ENCODE assay signal across 8 cellular contexts in genomic region chr6:13573255-13573654, GRCh38. TPM values are rescaled to one million over a fixed set of nuclear protein-coding genes. Genes with fewer than 3 reads are reported as not detected.
DNase-seq lines count a peak whose midpoint lies in the region; ATAC-seq, FAIRE-seq and TF ChIP-seq lines count a peak whose summit lies in the region.

No MANE protein-coding gene starts in this region.

- no peak overlapping the region for H2BK15ac ChIP-seq in H1 (ENCODE audit: low read length)
- no peak overlapping the region for H2BK15ac ChIP-seq in neuronal stem cell (ENCODE audit: low read length)

- H3K56ac ChIP-seq in H1 (replicated peaks; ENCODE audit: insufficient read length, low read depth, low read length), result no peak overlapping the region

- H3K27me3 ChIP-seq in NT2/D1 (ENCODE audit: insufficient read depth, insufficient read length) (no peaks in the 10 kb centered on the region), H1 (replicated peaks in 1 of 4; ENCODE audit: control insufficient read depth in 3 of 4, extremely low read depth in 1 of 4, insufficient read depth in 3 of 4, low read length in 3 of 4) (no peaks in the 10 kb centered on the region), neuronal stem cell (ENCODE audit: control insufficient read depth in 3 of 3, insufficient read depth in 3 of 3, low read depth in 1 of 3, low read length in 3 of 3) (peaks cover 0 to 8% (median 0%) of the 10 kb centered on the region in 3 experiments)

- H3K4me2 ChIP-seq in H1 (ENCODE audit: insufficient read depth in 1 of 2, low read depth in 2 of 2, low read length in 2 of 2) (peak overlapping the region; percentile 71 to 83), neuronal stem cell (ENCODE audit: insufficient read depth, low read length, poor library complexity, severe bottlenecking) (peak overlapping the region; percentile 56)

- no peak overlapping the region for H4K5ac ChIP-seq in H1 (ENCODE audit: insufficient read length, low read depth, low read length)

- FAIRE-seq in H1 (lab: Jason Lieb, UNC), result no peak

- no peak overlapping the region for H2BK5ac ChIP-seq in H1 (ENCODE audit: low read depth, low read length)
- H2BK5ac ChIP-seq in neuronal stem cell (ENCODE audit: low read length), result no peak overlapping the region

- H4K20me1 ChIP-seq in H1 (replicated peaks in 1 of 2; ENCODE audit: control insufficient read depth in 1 of 2, insufficient read depth in 2 of 2, low read length in 2 of 2), result no peaks in the 10 kb centered on the region

- POLR2A ChIA-PET in H1 (lab: Charles Lee; ENCODE audit: partially characterized antibody), result interaction anchor here (1.3 to 5.1 kb wide), 5 partner anchors 11 to 244 kb away, joined by 3 to 29 read pairs (median 7); partner anchors contain the start of genes GFOD1 and TBC1D7

- no peak for DNase-seq in NT2/D1 (ENCODE audit: low read depth, low spot score)
- no peak for DNase-seq in H1 (ENCODE audit: low read depth in 1 of 2, low spot score in 2 of 2)
- DNase-seq in neuronal stem cell (ENCODE audit: low spot score), result no peak

- peaks cover 0 to 23% of the 10 kb centered on the region in 2 experiments; a peak in 2 of 4 replicates for H3K79me2 ChIP-seq in H1 (ENCODE audit: control insufficient read depth in 1 of 2, insufficient read depth in 2 of 2, low read length in 2 of 2)

- H2BK20ac ChIP-seq in H1 (ENCODE audit: low read length), result no peak overlapping the region

- H4K91ac ChIP-seq in H1 (replicated peaks; ENCODE audit: insufficient read length, low read length), result no peak overlapping the region
- no peak overlapping the region for H4K91ac ChIP-seq in neuronal stem cell (ENCODE audit: low read depth, low read length, poor library complexity)

- TF ChIP-seq CTCF in C4-2B (conservative IDR thresholded peaks at IDR 0.05) (no peak), H1 (IDR thresholded peaks at IDR 0.05; ENCODE audit: control extremely low read depth in 1 of 3, insufficient read depth in 1 of 3, low read depth in 1 of 3, low read length in 3 of 3) (no peak)

- H2BK120ac ChIP-seq in H1 (replicated peaks; ENCODE audit: low read depth, low read length) (no peak overlapping the region), neuronal stem cell (ENCODE audit: low read depth, low read length) (no peak overlapping the region)

- no peak for TF ChIP-seq EP300 in H1 (IDR thresholded peaks at IDR 0.05; ENCODE audit: borderline replicate concordance in 1 of 2, low read depth in 2 of 2, low read length in 2 of 2)

- CTCF ChIA-PET in H1 (lab: Charles Lee; ENCODE audit: partially characterized antibody), result interaction anchor here (0.9 to 3.9 kb wide), 12 partner anchors 11 to 225 kb away, joined by 3 to 24 read pairs (median 3); no protein-coding TSS in a partner anchor

- peak overlapping the region; percentile 94 for H3K27ac ChIP-seq in C4-2B
- peak overlapping the region; percentile 71 for H3K27ac ChIP-seq in H1 (ENCODE audit: low read depth, low read length)
- H3K27ac ChIP-seq in neuronal stem cell (replicated peaks; ENCODE audit: low read length), result peak overlapping the region; percentile 96

- H3K9ac ChIP-seq in NT2/D1 (ENCODE audit: insufficient read length, low read depth), result peak overlapping the region; percentile 82
- H3K9ac ChIP-seq in H1 (replicated peaks in 1 of 4; ENCODE audit: extremely low read depth in 1 of 4, low read depth in 3 of 4, low read length in 3 of 4), result peak overlapping the region in 3 of 4 experiments; percentile 60 to 77 (median 76); a peak in 5 of 7 replicates
- H3K9ac ChIP-seq in neuronal stem cell (ENCODE audit: low read depth, low read length, poor library complexity), result no peak overlapping the region

- no peak for TF ChIP-seq RAD21 in H1 (IDR thresholded peaks at IDR 0.05 in 1 of 2, conservative IDR thresholded peaks at IDR 0.05 in 1 of 2; ENCODE audit: low read depth in 2 of 2, low read length in 2 of 2)

- 73% methylated on average over 7 of the region's 7 CpGs; no CpG with 5 or more reads in 1 of the 2 experiments for WGBS in H1 (ENCODE audit: extremely low coverage in 1 of 2, insufficient coverage in 1 of 2, insufficient read length in 1 of 2, insufficient replicate concordance in 2 of 2, low coverage in 1 of 2, low lambda C conversion rate in 2 of 2, missing lambda C conversion rate in 1 of 2), 2 experiments
- no CpG with 5 or more reads among the region's 7 CpGs for WGBS in neuronal stem cell (ENCODE audit: extremely low coverage in 2 of 2, insufficient read length in 2 of 2, insufficient replicate concordance in 1 of 2), 2 donors

- H3K23ac ChIP-seq in H1 (ENCODE audit: insufficient read length), result no peak overlapping the region
- no peak overlapping the region for H3K23ac ChIP-seq in neuronal stem cell (ENCODE audit: low read depth, low read length, poor library complexity)

- H3K79me1 ChIP-seq in H1 (ENCODE audit: low read depth, low read length) (no peaks in the 10 kb centered on the region), neuronal stem cell (ENCODE audit: low read depth, low read length) (no peaks in the 10 kb centered on the region)

- H3K9me3 ChIP-seq in NT2/D1 (ENCODE audit: insufficient read depth, low read length), result no peaks in the 10 kb centered on the region
- H3K9me3 ChIP-seq in H1 (ENCODE audit: insufficient read depth in 2 of 2, low read depth in 1 of 2, low read length in 1 of 2), result no peaks in the 10 kb centered on the region
- H3K9me3 ChIP-seq in neuronal stem cell (replicated peaks in 1 of 2; ENCODE audit: control insufficient read depth in 2 of 2, insufficient read depth in 1 of 2, low read depth in 1 of 2, low read length in 2 of 2), result peaks cover 0 to 3% of the 10 kb centered on the region in 2 donors

- H3K14ac ChIP-seq in H1 (ENCODE audit: insufficient read length), result no peak overlapping the region
- H3K14ac ChIP-seq in neuronal stem cell (ENCODE audit: low read length), result no peak overlapping the region

- ATAC-seq in HG03378 (IDR thresholded peaks at IDR 0.05; ENCODE audit: unreplicated experiment) (no peak), HG03521 (IDR thresholded peaks at IDR 0.05; ENCODE audit: unreplicated experiment) (no peak), GM21529 (IDR thresholded peaks at IDR 0.05; ENCODE audit: unreplicated experiment) (no peak), HG02588 (IDR thresholded peaks at IDR 0.05; ENCODE audit: unreplicated experiment) (no peak)

- H2AFZ ChIP-seq in H1 (ENCODE audit: low read length), result peak overlapping the region; percentile 95
- H2AFZ ChIP-seq in neuronal stem cell (ENCODE audit: low read length), result peak overlapping the region; percentile 99

- H3K18ac ChIP-seq in H1 (ENCODE audit: extremely low read depth, low read length) (peak overlapping the region; percentile 91; the same call in 1 of the 2 replicates), neuronal stem cell (ENCODE audit: low read length) (no peak overlapping the region)

- H3K4me3 ChIP-seq in NT2/D1 (ENCODE audit: insufficient read length, low read depth) (peak overlapping the region; percentile 84), H1 (ENCODE audit: extremely low read depth in 1 of 4, insufficient read depth in 2 of 4, low read depth in 3 of 4, low read length in 4 of 4) (peak overlapping the region; percentile 55 to 78 (median 66); a peak in 6 of 8 replicates), neuronal stem cell (ENCODE audit: low read length in 2 of 2) (peak overlapping the region in 1 of 2 donors; percentile 79)

- H2AK5ac ChIP-seq in H1 (ENCODE audit: low read depth, low read length) (peak overlapping the region; percentile 17; the same call in 1 of the 2 replicates), neuronal stem cell (ENCODE audit: low read depth, low read length) (no peak overlapping the region)

- H3K23me2 ChIP-seq in H1 (ENCODE audit: low read depth, low read length), result peaks cover 5% of the 10 kb centered on the region

- H2BK12ac ChIP-seq in H1 (ENCODE audit: low read depth, low read length) (0 out of 2 replicates have a peak overlapping the region, but pooled peaks have one; percentile 88), neuronal stem cell (ENCODE audit: low read length) (no peak overlapping the region)

- peak in 1 of 2 experiments; percentile 17; a peak in 1 of 3 replicates for TF ChIP-seq POLR2A in H1 (IDR thresholded peaks at IDR 0.05; ENCODE audit: control extremely low read depth in 1 of 2, low read depth in 2 of 2, low read length in 2 of 2)

- no peaks in the 10 kb centered on the region for H3K4me1 ChIP-seq in NT2/D1 (ENCODE audit: insufficient read depth, insufficient read length)
- peaks cover 2 to 6% (median 5%) of the 10 kb centered on the region in 4 experiments; a peak in 6 of 7 replicates for H3K4me1 ChIP-seq in H1 (replicated peaks in 1 of 4; ENCODE audit: control insufficient read depth in 3 of 4, insufficient read depth in 4 of 4, low read length in 3 of 4)
- H3K4me1 ChIP-seq in neuronal stem cell (ENCODE audit: control insufficient read depth in 2 of 2, insufficient read depth in 1 of 2, low read depth in 1 of 2, low read length in 2 of 2), result peaks cover 3 to 4% of the 10 kb centered on the region in 2 donors

- H4K8ac ChIP-seq in H1 (ENCODE audit: extremely low read depth, insufficient read depth, low read length) (no peak overlapping the region), neuronal stem cell (ENCODE audit: low read depth, low read length) (no peak overlapping the region)

- H3K4ac ChIP-seq in H1 (replicated peaks; ENCODE audit: insufficient read length, low read depth, low read length) (no peak overlapping the region), neuronal stem cell (ENCODE audit: low read length) (no peak overlapping the region)

- H3K36me3 ChIP-seq in NT2/D1 (ENCODE audit: insufficient read depth, insufficient read length, low read length) (no peaks in the 10 kb centered on the region), H1 (ENCODE audit: control insufficient read depth in 2 of 4, insufficient read depth in 4 of 4, low read length in 3 of 4) (no peaks in the 10 kb centered on the region), neuronal stem cell (replicated peaks in 1 of 2; ENCODE audit: control insufficient read depth in 2 of 2, insufficient read depth in 2 of 2, low read length in 2 of 2) (no peaks in the 10 kb centered on the region)

RNA-seq across cellular contexts. Expression of gene SIRT5, which starts 1.1 kb away (rescaled TPM):
- 13.0 and 14.7 TPM in 2 replicates for total RNA-seq in H1 (2021; fragmentation: NEBNext Ultra II Directional; extraction: Animal tissue kit (Norgen Biotek cat#: 25700))
- polyA plus RNA-seq in H1 (2011; rRNA removed), result 7.4 and 8.0 TPM in 2 replicates
- polyA plus RNA-seq in H1 (2011; cell fraction: cytosol; rRNA removed), result 11.8 TPM
- polyA plus RNA-seq in H1 (2011; cell fraction: nucleus; rRNA removed), result 13.3 TPM
- polyA plus RNA-seq in H1 (2012, experiment 1 of 2), result 8.4 to 11.7 TPM (median 9.4 TPM) in 4 replicates
- polyA plus RNA-seq in H1 (2012, experiment 2 of 2), result 3.6 TPM
- 11.2 TPM for polyA plus RNA-seq in H1 (2013, experiment 1 of 2)
- polyA plus RNA-seq in H1 (2013, experiment 2 of 2), result 10.3 TPM
- polyA minus RNA-seq in H1 (2011; rRNA and poly(A)+ RNA removed), result 6.7 and 8.9 TPM in 2 replicates
- 7.4 TPM for polyA minus RNA-seq in H1 (2011; cell fraction: cytosol; rRNA and poly(A)+ RNA removed)
- 9.8 TPM for polyA minus RNA-seq in H1 (2011; cell fraction: nucleus; rRNA and poly(A)+ RNA removed)
- polyA plus RNA-seq in neuronal stem cell (2013, experiment 1 of 2), result 8.5 TPM
- polyA plus RNA-seq in neuronal stem cell (2013, experiment 2 of 2), result 9.1 TPM

RNA-seq across cellular contexts. Expression of gene NOL7, which starts 41.9 kb away (rescaled TPM):
- 67.8 and 70.4 TPM in 2 replicates for total RNA-seq in H1 (2021; fragmentation: NEBNext Ultra II Directional; extraction: Animal tissue kit (Norgen Biotek cat#: 25700))
- 16.4 and 22.8 TPM in 2 replicates for polyA plus RNA-seq in H1 (2011; rRNA removed)
- polyA plus RNA-seq in H1 (2011; cell fraction: cytosol; rRNA removed), result 47.1 TPM
- polyA plus RNA-seq in H1 (2011; cell fraction: nucleus; rRNA removed), result 14.7 TPM
- polyA plus RNA-seq in H1 (2012, experiment 1 of 2), result 44.9 to 67.6 TPM (median 56.7 TPM) in 4 replicates
- 35.2 TPM for polyA plus RNA-seq in H1 (2012, experiment 2 of 2)
- polyA plus RNA-seq in H1 (2013, experiment 1 of 2), result 112 TPM
- polyA plus RNA-seq in H1 (2013, experiment 2 of 2), result 112 TPM
- polyA minus RNA-seq in H1 (2011; rRNA and poly(A)+ RNA removed), result 1.9 and 2.5 TPM in 2 replicates
- polyA minus RNA-seq in H1 (2011; cell fraction: cytosol; rRNA and poly(A)+ RNA removed), result 9.1 TPM
- polyA minus RNA-seq in H1 (2011; cell fraction: nucleus; rRNA and poly(A)+ RNA removed), result 9.7 TPM
- 73.6 TPM for polyA plus RNA-seq in neuronal stem cell (2013, experiment 1 of 2)
- 73.4 TPM for polyA plus RNA-seq in neuronal stem cell (2013, experiment 2 of 2)
